Comparison of ENCODE assay signal across 9 cellular contexts in the genomic region with DNA sequence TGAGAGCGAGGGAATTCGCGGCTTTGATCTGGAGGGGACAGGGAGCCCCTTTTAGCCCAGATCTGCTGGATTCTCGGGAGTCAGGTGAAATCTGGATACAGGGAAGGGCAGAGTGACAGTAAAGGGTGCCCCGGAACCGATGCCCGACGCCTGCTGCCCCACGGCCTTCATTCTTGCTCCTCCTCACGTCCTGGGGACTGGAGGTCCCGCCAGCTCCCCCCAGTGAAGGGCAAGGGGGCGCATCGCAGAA. TPM values are rescaled to one million over a fixed set of nuclear protein-coding genes. Genes with fewer than 3 reads are reported as not detected.
DNase-seq lines count a peak whose midpoint lies in the region; ATAC-seq lines count a peak whose summit lies in the region.
"Had no signal": no experiment of that assay in that cellular context is flagged by ENCODE, and none has a peak within 500 bp of the region (broad histone marks: within the 10 kb centered on the region; RNA-seq: fewer than 3 reads in every experiment).

No MANE protein-coding gene starts in this region.

- peaks cover 19% of the 10 kb centered on the region for H3K36me3 Mint-ChIP-seq in stimulated activated naive CD8-positive, alpha-beta T cell treated with anti-CD3 and anti-CD28 coated beads, Interleukin-15, Interleukin-2, amounts not matched to agents 100 ng/mL and 50 ng/mL, for 24 hours (ENCODE audit: low read depth)
- H3K36me3 Mint-ChIP-seq in activated naive CD8-positive, alpha-beta T cell treated with anti-CD3 and anti-CD28 coated beads for 36 hours: peaks cover 5% of the 10 kb centered on the region

- H3K4me1 ChIP-seq in iPS-20b (ENCODE audit: insufficient read depth, low read length): no peaks in the 10 kb centered on the region
- H3K4me1 ChIP-seq: prostate gland had no signal

- H3K27me3 ChIP-seq in iPS-20b (ENCODE audit: insufficient read depth, low read length): peaks cover 79% of the 10 kb centered on the region

- no peak for ATAC-seq in stimulated activated naive CD8-positive, alpha-beta T cell treated with anti-CD3 and anti-CD28 coated beads, Interleukin-15, Interleukin-2, amounts not matched to agents 100 U/mL and 50 U/mL, for 24 hours
- ATAC-seq in HG02610 (IDR thresholded peaks at IDR 0.05; ENCODE audit: unreplicated experiment): no peak

- no peaks in the 10 kb centered on the region for H3K9me3 ChIP-seq in iPS-20b (ENCODE audit: insufficient read depth, low read depth, low read length)
- H3K9me3 ChIP-seq: prostate gland had no signal

- H3K4me3 ChIP-seq in iPS-20b (ENCODE audit: low read length): peak overlapping the region; percentile 91
- H3K4me3 ChIP-seq: prostate gland had no signal

- no peak overlapping the region for H3K27ac ChIP-seq in iPS-20b (ENCODE audit: low read length)
- H3K27ac ChIP-seq: prostate gland had no signal

- DNase-seq in stimulated activated naive CD8-positive, alpha-beta T cell treated with anti-CD3 and anti-CD28 coated beads, Interleukin-15, Interleukin-2, amounts not matched to agents 100 U/mL and 50 U/mL, for 24 hours: no peak
- no peak for DNase-seq in activated naive CD8-positive, alpha-beta T cell treated with anti-CD3 and anti-CD28 coated beads for 36 hours
- DNase-seq in HCEC 1CT (no peak), dermis blood vessel endothelial cell (no peak)
- no peak for DNase-seq in stimulated activated CD4-positive, alpha-beta T cell treated with anti-CD3 and anti-CD28 coated beads, Interleukin-2, amount 100 ng/mL, for 48 hours

- peaks cover 62% of the 10 kb centered on the region for H3K4me1 Mint-ChIP-seq in stimulated activated naive CD8-positive, alpha-beta T cell treated with anti-CD3 and anti-CD28 coated beads, Interleukin-15, Interleukin-2, amounts not matched to agents 100 ng/mL and 50 ng/mL, for 24 hours (ENCODE audit: low read depth)
- peaks cover 48% of the 10 kb centered on the region for H3K4me1 Mint-ChIP-seq in activated naive CD8-positive, alpha-beta T cell treated with anti-CD3 and anti-CD28 coated beads for 36 hours

- peaks cover 83% of the 10 kb centered on the region for H3K27me3 Mint-ChIP-seq in stimulated activated naive CD8-positive, alpha-beta T cell treated with anti-CD3 and anti-CD28 coated beads, Interleukin-15, Interleukin-2, amounts not matched to agents 100 ng/mL and 50 ng/mL, for 24 hours
- peaks cover 89% of the 10 kb centered on the region for H3K27me3 Mint-ChIP-seq in activated naive CD8-positive, alpha-beta T cell treated with anti-CD3 and anti-CD28 coated beads for 36 hours

- H3K36me3 ChIP-seq in iPS-20b (ENCODE audit: insufficient read depth, low read depth, low read length): no peaks in the 10 kb centered on the region
- H3K36me3 ChIP-seq: prostate gland had no signal

- peak overlapping the region; percentile 81 for H3K4me3 Mint-ChIP-seq in stimulated activated naive CD8-positive, alpha-beta T cell treated with anti-CD3 and anti-CD28 coated beads, Interleukin-15, Interleukin-2, amounts not matched to agents 100 ng/mL and 50 ng/mL, for 24 hours
- H3K4me3 Mint-ChIP-seq in activated naive CD8-positive, alpha-beta T cell treated with anti-CD3 and anti-CD28 coated beads for 36 hours: peak overlapping the region; percentile 73

- no peaks in the 10 kb centered on the region for H3K9me3 Mint-ChIP-seq in stimulated activated naive CD8-positive, alpha-beta T cell treated with anti-CD3 and anti-CD28 coated beads, Interleukin-15, Interleukin-2, amounts not matched to agents 100 ng/mL and 50 ng/mL, for 24 hours
- H3K9me3 Mint-ChIP-seq in activated naive CD8-positive, alpha-beta T cell treated with anti-CD3 and anti-CD28 coated beads for 36 hours: peaks cover 7% of the 10 kb centered on the region

- H3K27ac Mint-ChIP-seq in stimulated activated naive CD8-positive, alpha-beta T cell treated with anti-CD3 and anti-CD28 coated beads, Interleukin-15, Interleukin-2, amounts not matched to agents 100 ng/mL and 50 ng/mL, for 24 hours: no peak overlapping the region
- no peak overlapping the region for H3K27ac Mint-ChIP-seq in activated naive CD8-positive, alpha-beta T cell treated with anti-CD3 and anti-CD28 coated beads for 36 hours

- H3K9ac ChIP-seq in iPS-20b (ENCODE audit: low read depth, low read length): peak overlapping the region; percentile 68; the same call in 1 of the 2 replicates

RNA-seq across cellular contexts. Expression of gene OR1F1, which starts 0.6 kb away (rescaled TPM):
- not detected for total RNA-seq in activated naive CD8-positive, alpha-beta T cell treated with anti-CD3 and anti-CD28 coated beads for 36 hours
- total RNA-seq in dermis blood vessel endothelial cell: not detected in 2 replicates
- total RNA-seq: prostate gland had no signal

RNA-seq across cellular contexts. Expression of gene ZNF200, which starts 46.4 kb away (rescaled TPM):
- total RNA-seq in activated naive CD8-positive, alpha-beta T cell treated with anti-CD3 and anti-CD28 coated beads for 36 hours: 10 to 100 TPM; 12.2 to 12.8 TPM
- 11.2 and 11.6 TPM in 2 replicates for total RNA-seq in dermis blood vessel endothelial cell

RNA-seq across cellular contexts. Expression of gene ZNF213, which starts 53.8 kb away (rescaled TPM):
- total RNA-seq in activated naive CD8-positive, alpha-beta T cell treated with anti-CD3 and anti-CD28 coated beads for 36 hours: 1 to 10 TPM; 7.6 to 9.1 TPM
- 6.6 and 14.6 TPM in 2 replicates for total RNA-seq in dermis blood vessel endothelial cell
